Comparison of ENCODE assay signal across 27 cellular contexts in the genomic region with DNA sequence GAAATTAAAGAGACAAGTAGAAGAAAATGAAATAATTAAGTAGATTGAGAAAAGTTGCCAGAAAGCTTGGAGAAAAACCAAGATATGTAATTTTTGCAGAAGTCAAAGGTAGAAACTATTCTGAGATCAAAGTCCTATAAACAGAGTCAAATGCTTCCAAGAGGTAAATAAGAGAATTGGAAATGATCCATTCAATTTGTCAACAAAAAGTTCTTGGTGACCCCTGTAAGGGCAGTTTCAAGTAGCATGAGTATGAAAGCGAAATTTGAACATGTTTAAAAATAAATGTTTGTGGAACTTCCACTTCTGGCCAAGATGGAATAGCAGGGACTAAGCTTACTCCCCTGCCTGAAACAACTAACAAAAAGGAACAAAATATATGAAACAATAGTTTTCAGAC.
"Had no signal": no experiment of that assay in that cellular context is flagged by ENCODE, and none has a peak within 500 bp of the region (broad histone marks: within the 10 kb centered on the region; RNA-seq: fewer than 3 reads in every experiment).

No MANE protein-coding gene starts in this region.

- DNase-seq: colonic mucosa; cortex of kidney; dermis blood vessel endothelial cell; dorsolateral prefrontal cortex; effector CD4-positive, alpha-beta T cell; effector CD8-positive, alpha-beta T cell; effector memory CD4-positive, alpha-beta T cell; effector memory CD8-positive, alpha-beta T cell; endodermal cell; erythroblast; esophagus squamous epithelium; foreskin fibroblast; foreskin keratinocyte; foreskin melanocyte; gastrocnemius medialis; glutamatergic neuron; head of caudate nucleus; heart left ventricle; heart right ventricle had no signal

- H3K9me3 ChIP-seq: colonic mucosa, esophagus muscularis mucosa, esophagus squamous epithelium, gastrocnemius medialis, gastroesophageal sphincter, heart left ventricle, heart right ventricle had no signal

- H3K36me3 ChIP-seq: colonic mucosa, esophagus muscularis mucosa, esophagus squamous epithelium, gastrocnemius medialis, gastroesophageal sphincter, heart left ventricle, heart right ventricle had no signal

- H3K4me1 ChIP-seq: colonic mucosa, esophagus muscularis mucosa, esophagus squamous epithelium, foreskin keratinocyte, gastrocnemius medialis, gastroesophageal sphincter, heart left ventricle, heart right ventricle had no signal

- H3K4me3 ChIP-seq: colonic mucosa, coronary artery, dorsolateral prefrontal cortex, esophagus muscularis mucosa, esophagus squamous epithelium, gastrocnemius medialis, gastroesophageal sphincter, heart left ventricle, heart right ventricle had no signal

- ATAC-seq: effector memory CD8-positive, alpha-beta T cell; esophagus mucosa; foreskin keratinocyte; gastrocnemius medialis; gastroesophageal sphincter; heart left ventricle; heart right ventricle had no signal

- H3K27ac ChIP-seq: colonic mucosa, coronary artery, dorsolateral prefrontal cortex, epithelial cell of prostate, esophagus muscularis mucosa, esophagus squamous epithelium, foreskin keratinocyte, gastrocnemius medialis, gastroesophageal sphincter, heart left ventricle, heart right ventricle had no signal

- H3K27me3 ChIP-seq: colonic mucosa, esophagus muscularis mucosa, esophagus squamous epithelium, foreskin keratinocyte, gastrocnemius medialis, gastroesophageal sphincter, heart left ventricle, heart right ventricle had no signal

- FAIRE-seq: endometrium, endothelial cell of umbilical vein, frontal cortex had no signal
